Comparison of ENCODE assay signal across 35 cellular contexts in genomic region chr10:44685177-44685576, GRCh38.
"Had no signal": no experiment of that assay in that cellular context is flagged by ENCODE, and none has a peak within 500 bp of the region (broad histone marks: within the 10 kb centered on the region; RNA-seq: fewer than 3 reads in every experiment).

No MANE protein-coding gene starts in this region.

- H3K9me3 ChIP-seq: ascending aorta had no signal

- H3K27me3 ChIP-seq: ascending aorta, cardiac muscle cell had no signal

- H3K4me3 ChIP-seq: ascending aorta, cardiac muscle cell had no signal

- H3K36me3 ChIP-seq: ascending aorta, cardiac muscle cell had no signal

- DNase-seq: activated CD4-positive, alpha-beta memory T cell treated with anti-CD3 and anti-CD28 coated beads, Interleukin-2, amount 10 ng/mL, durations not matched to agents 7 days and 5 days; activated CD4-positive, alpha-beta T cell treated with anti-CD3 and anti-CD28 coated beads for 1 hour; activated CD4-positive, alpha-beta T cell treated with anti-CD3 and anti-CD28 coated beads for 36 hours; activated CD4-positive, alpha-beta T cell treated with anti-CD3 and anti-CD28 coated beads for 48 hours; activated CD4-positive, alpha-beta T cell treated with anti-CD3 and anti-CD28 coated beads, Interleukin-2, amount 10 ng/mL, durations not matched to agents 7 days and 5 days; activated CD4-positive, alpha-beta T cell treated with anti-CD3 and anti-CD28 coated beads, Interleukin-2, amount 50 U/mL, for 48 hours; activated CD4-positive, CD25-positive, alpha-beta regulatory T cell; activated CD8-positive, alpha-beta memory T cell treated with anti-CD3 and anti-CD28 coated beads for 24 hours; activated CD8-positive, alpha-beta memory T cell treated with anti-CD3 and anti-CD28 coated beads, Interleukin-2, amount 10 ng/mL, durations not matched to agents 7 days and 5 days; activated CD8-positive, alpha-beta memory T cell treated with anti-CD3 and anti-CD28 coated beads, Interleukin-2, amount 50 U/mL, for 48 hours; activated CD8-positive, alpha-beta T cell treated with anti-CD3 and anti-CD28 coated beads, Interleukin-2, amount 10 ng/mL, durations not matched to agents 7 days and 5 days; activated effector memory CD4-positive, alpha-beta T cell treated with Interleukin-2 at 50 U/mL for 16 hours; activated gamma-delta T cell; activated naive CD4-positive, alpha-beta T cell treated with anti-CD3 and anti-CD28 coated beads, Interleukin-2, amount 10 ng/mL, durations not matched to agents 7 days and 5 days; activated naive CD4-positive, alpha-beta T cell treated with Interleukin-2 at 50 U/mL for 16 hours; activated naive CD8-positive, alpha-beta T cell treated with anti-CD3 and anti-CD28 coated beads, Interleukin-2, amount 10 ng/mL, durations not matched to agents 7 days and 5 days; activated naive CD8-positive, alpha-beta T cell treated with anti-CD3 and anti-CD28 coated beads, Interleukin-2, amount 50 U/mL, for 24 hours; activated T-cell treated with anti-CD3 and anti-CD28 coated beads, Interleukin-2, amount 50 U/mL, for 24 hours; activated T-cell treated with anti-CD3 and anti-CD28 coated beads, Interleukin-2, amount 50 U/mL, for 48 hours; amygdala; anterior cingulate cortex; central memory CD4-positive, alpha-beta T cell; T-helper 1 cell; T-helper 2 cell; T-helper 9 cell had no signal

- H3K27me3 Mint-ChIP-seq: activated CD4-positive, alpha-beta memory T cell treated with anti-CD3 and anti-CD28 coated beads, Interleukin-2, amount 10 ng/mL, durations not matched to agents 7 days and 5 days; activated CD4-positive, alpha-beta T cell treated with anti-CD3 and anti-CD28 coated beads, Interleukin-2, amount 10 ng/mL, durations not matched to agents 7 days and 5 days; activated CD8-positive, alpha-beta memory T cell treated with anti-CD3 and anti-CD28 coated beads, Interleukin-2, amount 10 ng/mL, durations not matched to agents 7 days and 5 days; activated naive CD4-positive, alpha-beta T cell treated with anti-CD3 and anti-CD28 coated beads, Interleukin-2, amount 10 ng/mL, durations not matched to agents 7 days and 5 days; activated naive CD4-positive, alpha-beta T cell treated with anti-CD3 and anti-CD28 coated beads, Interleukin-2, amount 50 U/mL, for 24 hours; activated naive CD8-positive, alpha-beta T cell treated with anti-CD3 and anti-CD28 coated beads, Interleukin-2, amount 10 ng/mL, durations not matched to agents 7 days and 5 days; activated naive CD8-positive, alpha-beta T cell treated with anti-CD3 and anti-CD28 coated beads, Interleukin-2, amount 50 U/mL, for 24 hours; activated T-cell treated with anti-CD3 and anti-CD28 coated beads, Interleukin-2, amount 50 U/mL, for 24 hours had no signal

- H3K36me3 Mint-ChIP-seq: activated CD8-positive, alpha-beta memory T cell treated with anti-CD3 and anti-CD28 coated beads, Interleukin-2, amount 10 ng/mL, durations not matched to agents 7 days and 5 days; activated naive CD4-positive, alpha-beta T cell treated with anti-CD3 and anti-CD28 coated beads, Interleukin-2, amount 10 ng/mL, durations not matched to agents 7 days and 5 days; activated naive CD4-positive, alpha-beta T cell treated with anti-CD3 and anti-CD28 coated beads, Interleukin-2, amount 50 U/mL, for 24 hours; activated naive CD8-positive, alpha-beta T cell; activated naive CD8-positive, alpha-beta T cell treated with anti-CD3 and anti-CD28 coated beads, Interleukin-2, amount 10 ng/mL, durations not matched to agents 7 days and 5 days; brain had no signal

- H3K27ac Mint-ChIP-seq: activated CD4-positive, alpha-beta memory T cell treated with anti-CD3 and anti-CD28 coated beads, Interleukin-2, amount 10 ng/mL, durations not matched to agents 7 days and 5 days; activated CD4-positive, alpha-beta T cell treated with anti-CD3 and anti-CD28 coated beads for 36 hours; activated CD4-positive, alpha-beta T cell treated with anti-CD3 and anti-CD28 coated beads, Interleukin-2, amount 10 ng/mL, durations not matched to agents 7 days and 5 days; activated CD8-positive, alpha-beta memory T cell treated with anti-CD3 and anti-CD28 coated beads, Interleukin-2, amount 10 ng/mL, durations not matched to agents 7 days and 5 days; activated CD8-positive, alpha-beta T cell treated with anti-CD3 and anti-CD28 coated beads, Interleukin-2, amount 10 ng/mL, durations not matched to agents 7 days and 5 days; activated naive CD4-positive, alpha-beta T cell treated with anti-CD3 and anti-CD28 coated beads, Interleukin-2, amount 10 ng/mL, durations not matched to agents 7 days and 5 days; activated naive CD4-positive, alpha-beta T cell treated with anti-CD3 and anti-CD28 coated beads, Interleukin-2, amount 50 U/mL, for 24 hours; activated naive CD8-positive, alpha-beta T cell; activated naive CD8-positive, alpha-beta T cell treated with anti-CD3 and anti-CD28 coated beads, Interleukin-2, amount 10 ng/mL, durations not matched to agents 7 days and 5 days; activated naive CD8-positive, alpha-beta T cell treated with anti-CD3 and anti-CD28 coated beads, Interleukin-2, amount 50 U/mL, for 24 hours; activated T-cell treated with anti-CD3 and anti-CD28 coated beads, Interleukin-2, amount 50 U/mL, for 24 hours; activated T-helper 2 cell treated with anti-CD3 and anti-CD28 coated beads, Interferon-gamma antibody, Interleukin-2, Interleukin-4, amounts not matched to agents 10 μg/mL and 5 μg/mL and 100 μg/mL, durations not matched to agents 14 hours and 24 hours and 36 hours; brain; T-helper 1 cell treated with Interleukin-12 subunit alpha and Interleukin-12 subunit beta and Interleukin-4 antibody, amounts not matched to agents 30 μg/mL and 1 μg/mL, for 36 hours; T-helper 2 cell treated with Interferon-gamma antibody and Interleukin-4, amounts not matched to agents 5 μg/mL and 100 μg/mL, for 36 hours had no signal

- H3K9me3 Mint-ChIP-seq: activated CD4-positive, alpha-beta memory T cell treated with anti-CD3 and anti-CD28 coated beads, Interleukin-2, amount 10 ng/mL, durations not matched to agents 7 days and 5 days; activated CD4-positive, alpha-beta T cell treated with anti-CD3 and anti-CD28 coated beads, Interleukin-2, amount 10 ng/mL, durations not matched to agents 7 days and 5 days; activated naive CD4-positive, alpha-beta T cell treated with anti-CD3 and anti-CD28 coated beads, Interleukin-2, amount 10 ng/mL, durations not matched to agents 7 days and 5 days; activated naive CD4-positive, alpha-beta T cell treated with anti-CD3 and anti-CD28 coated beads, Interleukin-2, amount 50 U/mL, for 24 hours; activated naive CD8-positive, alpha-beta T cell treated with anti-CD3 and anti-CD28 coated beads, Interleukin-2, amount 10 ng/mL, durations not matched to agents 7 days and 5 days; activated naive CD8-positive, alpha-beta T cell treated with anti-CD3 and anti-CD28 coated beads, Interleukin-2, amount 50 U/mL, for 24 hours; activated T-cell treated with anti-CD3 and anti-CD28 coated beads, Interleukin-2, amount 50 U/mL, for 24 hours; activated T-helper 2 cell treated with anti-CD3 and anti-CD28 coated beads, Interferon-gamma antibody, Interleukin-2, Interleukin-4, amounts not matched to agents 10 μg/mL and 5 μg/mL and 100 μg/mL, durations not matched to agents 14 hours and 24 hours and 36 hours; brain; T-helper 1 cell treated with Interleukin-12 subunit alpha and Interleukin-12 subunit beta and Interleukin-4 antibody, amounts not matched to agents 30 μg/mL and 1 μg/mL, for 36 hours; T-helper 2 cell treated with Interferon-gamma antibody and Interleukin-4, amounts not matched to agents 5 μg/mL and 100 μg/mL, for 36 hours had no signal

- H3K27ac ChIP-seq: ascending aorta, cardiac muscle cell, VCaP had no signal

- ATAC-seq: activated CD4-positive, alpha-beta T cell treated with anti-CD3 and anti-CD28 coated beads for 36 hours; activated CD4-positive, CD25-positive, alpha-beta regulatory T cell treated with anti-CD3 and anti-CD28 coated beads, Interleukin-2, amount 50 U/mL, for 24 hours; activated CD8-positive, alpha-beta memory T cell treated with anti-CD3 and anti-CD28 coated beads, Interleukin-2, amount 10 ng/mL, durations not matched to agents 7 days and 5 days; activated CD8-positive, alpha-beta T cell treated with anti-CD3 and anti-CD28 coated beads, Interleukin-2, amount 10 ng/mL, durations not matched to agents 7 days and 5 days; activated naive CD8-positive, alpha-beta T cell treated with anti-CD3 and anti-CD28 coated beads, Interleukin-2, amount 50 U/mL, for 24 hours had no signal

- H3K4me1 Mint-ChIP-seq: activated CD4-positive, alpha-beta memory T cell treated with anti-CD3 and anti-CD28 coated beads, Interleukin-2, amount 10 ng/mL, durations not matched to agents 7 days and 5 days; activated CD4-positive, alpha-beta T cell treated with anti-CD3 and anti-CD28 coated beads for 36 hours; activated CD4-positive, alpha-beta T cell treated with anti-CD3 and anti-CD28 coated beads, Interleukin-2, amount 10 ng/mL, durations not matched to agents 7 days and 5 days; activated CD8-positive, alpha-beta memory T cell treated with anti-CD3 and anti-CD28 coated beads, Interleukin-2, amount 10 ng/mL, durations not matched to agents 7 days and 5 days; activated naive CD4-positive, alpha-beta T cell treated with anti-CD3 and anti-CD28 coated beads, Interleukin-2, amount 10 ng/mL, durations not matched to agents 7 days and 5 days; activated naive CD4-positive, alpha-beta T cell treated with anti-CD3 and anti-CD28 coated beads, Interleukin-2, amount 50 U/mL, for 24 hours; activated naive CD8-positive, alpha-beta T cell treated with anti-CD3 and anti-CD28 coated beads, Interleukin-2, amount 10 ng/mL, durations not matched to agents 7 days and 5 days; activated naive CD8-positive, alpha-beta T cell treated with anti-CD3 and anti-CD28 coated beads, Interleukin-2, amount 50 U/mL, for 24 hours had no signal

- H3K4me3 Mint-ChIP-seq: activated CD4-positive, alpha-beta memory T cell treated with anti-CD3 and anti-CD28 coated beads, Interleukin-2, amount 10 ng/mL, durations not matched to agents 7 days and 5 days; activated CD4-positive, alpha-beta T cell treated with anti-CD3 and anti-CD28 coated beads for 36 hours; activated CD4-positive, alpha-beta T cell treated with anti-CD3 and anti-CD28 coated beads, Interleukin-2, amount 10 ng/mL, durations not matched to agents 7 days and 5 days; activated CD8-positive, alpha-beta memory T cell treated with anti-CD3 and anti-CD28 coated beads, Interleukin-2, amount 10 ng/mL, durations not matched to agents 7 days and 5 days; activated CD8-positive, alpha-beta T cell treated with anti-CD3 and anti-CD28 coated beads, Interleukin-2, amount 10 ng/mL, durations not matched to agents 7 days and 5 days; activated naive CD4-positive, alpha-beta T cell treated with anti-CD3 and anti-CD28 coated beads, Interleukin-2, amount 10 ng/mL, durations not matched to agents 7 days and 5 days; activated naive CD4-positive, alpha-beta T cell treated with anti-CD3 and anti-CD28 coated beads, Interleukin-2, amount 50 U/mL, for 24 hours; activated naive CD8-positive, alpha-beta T cell; activated naive CD8-positive, alpha-beta T cell treated with anti-CD3 and anti-CD28 coated beads, Interleukin-2, amount 10 ng/mL, durations not matched to agents 7 days and 5 days; activated naive CD8-positive, alpha-beta T cell treated with anti-CD3 and anti-CD28 coated beads, Interleukin-2, amount 50 U/mL, for 24 hours; activated T-cell treated with anti-CD3 and anti-CD28 coated beads, Interleukin-2, amount 50 U/mL, for 24 hours; brain; T-helper 1 cell treated with Interleukin-12 subunit alpha and Interleukin-12 subunit beta and Interleukin-4 antibody, amounts not matched to agents 30 μg/mL and 1 μg/mL, for 36 hours; T-helper 2 cell treated with Interferon-gamma antibody and Interleukin-4, amounts not matched to agents 5 μg/mL and 100 μg/mL, for 36 hours had no signal
